Comparison of ENCODE assay signal across 18 cellular contexts in genomic region chr3:87509401-87509800, GRCh38.
DNase-seq lines count a peak whose midpoint lies in the region; ATAC-seq, FAIRE-seq and TF ChIP-seq lines count a peak whose summit lies in the region.
"Had no signal": no experiment of that assay in that cellular context is flagged by ENCODE, and none has a peak within 500 bp of the region (broad histone marks: within the 10 kb centered on the region; RNA-seq: fewer than 3 reads in every experiment).

No MANE protein-coding gene starts in this region.

- no peaks in the 10 kb centered on the region for H3K27me3 ChIP-seq in uterus
- H3K27me3 ChIP-seq: BLaER1 treated with 17β-estradiol and CSF1 and Interleukin-3, amounts not matched to agents 10 nM and 100 nM; Peyer's patch had no signal

- FAIRE-seq in H54 (lab: Jason Lieb, UNC): no peak
- FAIRE-seq: A549, GM12892 had no signal

- no peak for ATAC-seq in Right ventricle myocardium inferior
- ATAC-seq in Right ventricle myocardium superior (ENCODE audit: poor library complexity): no peak
- ATAC-seq in WTC11: peak; percentile 56
- ATAC-seq: A549 had no signal

- no peak overlapping the region for H3K27ac ChIP-seq in uterus
- H3K27ac ChIP-seq: A549; BLaER1 treated with 17β-estradiol and CSF1 and Interleukin-3, amounts not matched to agents 10 nM and 100 nM; Peyer's patch had no signal

- peaks cover 0 to 5% of the 10 kb centered on the region in 2 donors for H3K36me3 ChIP-seq in uterus
- H3K36me3 ChIP-seq: BLaER1 treated with 17β-estradiol and CSF1 and Interleukin-3, amounts not matched to agents 10 nM and 100 nM; Peyer's patch had no signal

- H3K4me1 Mint-ChIP-seq in WTC11: peaks cover 8% of the 10 kb centered on the region
- H3K4me1 Mint-ChIP-seq: CD8-positive, alpha-beta memory T cell had no signal

- H3K27ac Mint-ChIP-seq in WTC11: no peak overlapping the region
- H3K27ac Mint-ChIP-seq: CD8-positive, alpha-beta memory T cell had no signal

- POLR2A ChIA-PET in WTC11 (lab: Charles Lee): no interaction called here

- intact Hi-C loops in Right ventricle myocardium inferior (cut with DNase I): no loop called here
- intact Hi-C loops in Right ventricle myocardium superior (cut with DNase I): no loop called here
- intact Hi-C loops in uterus (cut with DNase I; ENCODE audit: low total_unique reads): no loop called here

- no peaks in the 10 kb centered on the region for H3K36me3 Mint-ChIP-seq in WTC11
- H3K36me3 Mint-ChIP-seq: CD8-positive, alpha-beta memory T cell had no signal

- TF ChIP-seq POLR2A in H54 (IDR thresholded peaks at IDR 0.05; ENCODE audit: low read depth, low read length) (no peak), uterus (IDR thresholded peaks at IDR 0.05) (no peak)

- H3K4me1 ChIP-seq in uterus: no peaks in the 10 kb centered on the region
- H3K4me1 ChIP-seq: A549, Peyer's patch had no signal

- H3K4me3 Mint-ChIP-seq in WTC11: no peak overlapping the region
- H3K4me3 Mint-ChIP-seq: CD8-positive, alpha-beta memory T cell had no signal

- H3K27me3 Mint-ChIP-seq in WTC11 (ENCODE audit: low read depth): no peaks in the 10 kb centered on the region
- H3K27me3 Mint-ChIP-seq: CD8-positive, alpha-beta memory T cell had no signal

- H3K4me3 ChIP-seq in uterus: no peak overlapping the region
- H3K4me3 ChIP-seq: A549; BLaER1 treated with 17β-estradiol and CSF1 and Interleukin-3, amounts not matched to agents 10 nM and 100 nM; Peyer's patch had no signal

- peaks cover 3% of the 10 kb centered on the region; the same call in 1 of the 2 replicates for H3K9me3 Mint-ChIP-seq in WTC11

- CTCF ChIA-PET in WTC11 (lab: Charles Lee): no interaction called here

- peak; percentile 26 for DNase-seq in Right ventricle myocardium inferior (ENCODE audit: missing footprints)
- no peak for DNase-seq in Right ventricle myocardium superior
- peak; percentile 14 for DNase-seq in WTC11 (ENCODE audit: low spot score)
- peak; percentile 65 for DNase-seq in islet precursor cell
- no peak for DNase-seq in H54 (ENCODE audit: insufficient read length, low spot score)
- DNase-seq in NOMO-1 treated with DMSO at 0.1 percent for 48 hours (lab: John Stamatoyannopoulos, UW; ENCODE audit: unreplicated experiment): no peak
- no peak for DNase-seq in uterus
- DNase-seq in NCI-H748 treated with DMSO at 0.1 percent for 48 hours (lab: John Stamatoyannopoulos, UW): no peak
- DNase-seq: CD8-positive, alpha-beta memory T cell; NCI-H1092 treated with DMSO at 0.1 percent for 48 hours; NCI-H1694; NCI-H774; Peyer's patch; SHP77; SK-N-SH had no signal

- TF ChIP-seq CTCF in WTC11 (IDR thresholded peaks at IDR 0.05) (no peak), uterus (IDR thresholded peaks at IDR 0.05) (no peak)

- no peaks in the 10 kb centered on the region for H3K9me3 ChIP-seq in uterus
- H3K9me3 ChIP-seq: A549; BLaER1 treated with 17β-estradiol and CSF1 and Interleukin-3, amounts not matched to agents 10 nM and 100 nM; Peyer's patch; SK-N-SH had no signal

TF ChIP-seq in WTC11, 78 proteins besides CTCF, POLR2A, EP300 and RAD21:
- TF ChIP-seq ZNF263 (CRISPR knock-in tag; IDR thresholded peaks at IDR 0.05; ENCODE audit: low read depth) (no peak), CREB1 (CRISPR knock-in tag; IDR thresholded peaks at IDR 0.05) (no peak)

Comparison
In these comparisons a context has a peak if more than half of its experiments do, and no peak if none do; other contexts are left out.
1. DNase-seq: peak in Right ventricle myocardium inferior (single experiment), WTC11 (single experiment) and islet precursor cell (single experiment); none in Right ventricle myocardium superior (single experiment), H54 (single experiment), NOMO-1 treated with DMSO at 0.1 percent for 48 hours (single experiment), uterus (0 of 2) and NCI-H748 treated with DMSO at 0.1 percent for 48 hours (single experiment).